8 cellular contexts compared by ENCODE assay signal in genomic region chr1:145991799-145992412, GRCh38. TPM values are rescaled to one million over a fixed set of nuclear protein-coding genes. Genes with fewer than 3 reads are reported as not detected.
A peak's percentile ranks its signal among the peaks of the same experiment; 100 is the strongest.
DNase-seq lines count a peak whose midpoint lies in the region; ATAC-seq and TF ChIP-seq lines count a peak whose summit lies in the region.

No MANE protein-coding gene starts in this region.

- peak overlapping the region; percentile 50 for H3K4me3 Mint-ChIP-seq in activated naive CD4-positive, alpha-beta T cell treated with anti-CD3 and anti-CD28 coated beads, Interleukin-2, amount 10 ng/mL, durations not matched to agents 7 days and 5 days
- H3K4me3 Mint-ChIP-seq in mesothelial cell of epicardium (peak overlapping the region; percentile 24), type B pancreatic cell (peak overlapping the region; percentile 34)

- peaks cover 54% of the 10 kb centered on the region for H3K36me3 Mint-ChIP-seq in activated naive CD4-positive, alpha-beta T cell treated with anti-CD3 and anti-CD28 coated beads, Interleukin-2, amount 10 ng/mL, durations not matched to agents 7 days and 5 days
- H3K36me3 Mint-ChIP-seq in mesothelial cell of epicardium (peaks cover 33% of the 10 kb centered on the region), type B pancreatic cell (peaks cover 32% of the 10 kb centered on the region)

- no peaks in the 10 kb centered on the region for H3K27me3 Mint-ChIP-seq in activated naive CD4-positive, alpha-beta T cell treated with anti-CD3 and anti-CD28 coated beads, Interleukin-2, amount 10 ng/mL, durations not matched to agents 7 days and 5 days
- H3K27me3 Mint-ChIP-seq in mesothelial cell of epicardium (ENCODE audit: low read depth): no peaks in the 10 kb centered on the region
- H3K27me3 Mint-ChIP-seq in type B pancreatic cell: no peaks in the 10 kb centered on the region

- H3K4me1 ChIP-seq in ascending aorta: peaks cover 0 to 13% of the 10 kb centered on the region in 2 donors

- peak overlapping the region; percentile 89 to 95 for H3K27ac ChIP-seq in ascending aorta

- TF ChIP-seq CTCF in ascending aorta (IDR thresholded peaks at IDR 0.05): no peak
- no peak for TF ChIP-seq CTCF in mesothelial cell of epicardium (IDR thresholded peaks at IDR 0.05; ENCODE audit: unreplicated experiment)
- TF ChIP-seq CTCF in type B pancreatic cell (conservative IDR thresholded peaks at IDR 0.05): no peak

- no peaks in the 10 kb centered on the region for H3K9me3 ChIP-seq in ascending aorta

- H3K4me3 ChIP-seq in ascending aorta: peak overlapping the region; percentile 79 to 88

- DNase-seq in activated naive CD4-positive, alpha-beta T cell treated with anti-CD3 and anti-CD28 coated beads, Interleukin-2, amount 10 ng/mL, durations not matched to agents 7 days and 5 days: no peak
- DNase-seq in activated naive CD4-positive, alpha-beta T cell treated with anti-CD3 and anti-CD28 coated beads, Interleukin-2, amount 50 U/mL, for 16 hours: no peak
- peak in 1 of 2 donors; percentile 58 for DNase-seq in ascending aorta (ENCODE audit: low spot score in 2 of 2)
- no peak for DNase-seq in mesothelial cell of epicardium (ENCODE audit: low spot score in 2 of 2, unreplicated experiment in 2 of 2)
- DNase-seq in type B pancreatic cell (ENCODE audit: extremely low spot score, unreplicated experiment): no peak
- DNase-seq in pons (ENCODE audit: low spot score): no peak

- peaks cover 56% of the 10 kb centered on the region for H3K4me1 Mint-ChIP-seq in activated naive CD4-positive, alpha-beta T cell treated with anti-CD3 and anti-CD28 coated beads, Interleukin-2, amount 10 ng/mL, durations not matched to agents 7 days and 5 days
- H3K4me1 Mint-ChIP-seq in mesothelial cell of epicardium (peaks cover 43% of the 10 kb centered on the region), type B pancreatic cell (ENCODE audit: unreplicated experiment) (peaks cover 41% of the 10 kb centered on the region)

- ATAC-seq in GM21423 (IDR thresholded peaks at IDR 0.05; ENCODE audit: unreplicated experiment) (no peak), HG02623 (IDR thresholded peaks at IDR 0.05; ENCODE audit: unreplicated experiment) (no peak)

- intact Hi-C loops in ascending aorta (cut with DNase I): no loop called here

- peak overlapping the region; percentile 38 for H3K27ac Mint-ChIP-seq in activated naive CD4-positive, alpha-beta T cell treated with anti-CD3 and anti-CD28 coated beads, Interleukin-2, amount 10 ng/mL, durations not matched to agents 7 days and 5 days
- H3K27ac Mint-ChIP-seq in mesothelial cell of epicardium (peak overlapping the region; percentile 79), type B pancreatic cell (peak overlapping the region; percentile 59)

- no peaks in the 10 kb centered on the region for H3K9me3 Mint-ChIP-seq in activated naive CD4-positive, alpha-beta T cell treated with anti-CD3 and anti-CD28 coated beads, Interleukin-2, amount 10 ng/mL, durations not matched to agents 7 days and 5 days
- H3K9me3 Mint-ChIP-seq in mesothelial cell of epicardium: no peaks in the 10 kb centered on the region
- no peaks in the 10 kb centered on the region for H3K9me3 Mint-ChIP-seq in type B pancreatic cell

- H3K27me3 ChIP-seq in ascending aorta: no peaks in the 10 kb centered on the region

- CTCF ChIA-PET in activated naive CD4-positive, alpha-beta T cell treated with anti-CD3 and anti-CD28 coated beads, Interleukin-2, amount 10 ng/mL, durations not matched to agents 7 days and 5 days (lab: Charles Lee): interaction anchor here (1.0 to 11.5 kb wide), 2 partner anchors 12 to 21 kb away, joined by 3 to 132 read pairs; no protein-coding TSS in a partner anchor

- peaks cover 29 to 43% of the 10 kb centered on the region in 2 donors for H3K36me3 ChIP-seq in ascending aorta

RNA-seq across cellular contexts. Expression of gene TXNIP, which starts 4.5 kb away (rescaled TPM):
- total RNA-seq in ascending aorta (877 TPM), mesothelial cell of epicardium (125 to 129 TPM (median 129 TPM) in 3 replicates), type B pancreatic cell (ENCODE audit: low replicate concordance) (88.8 and 96.7 TPM in 2 replicates)

RNA-seq across cellular contexts. Expression of gene POLR3GL, which starts 27.4 kb away (rescaled TPM):
- total RNA-seq in ascending aorta: 22.9 TPM
- 14.4 to 16.4 TPM (median 14.7 TPM) in 3 replicates for total RNA-seq in mesothelial cell of epicardium
- total RNA-seq in type B pancreatic cell (ENCODE audit: low replicate concordance): 8.5 and 14.1 TPM in 2 replicates

RNA-seq across cellular contexts. Expression of gene ANKRD34A, which starts 27.5 kb away (rescaled TPM):
- total RNA-seq in ascending aorta: 13.6 TPM
- total RNA-seq in mesothelial cell of epicardium: 0.86 to 1.9 TPM (median 0.94 TPM) in 3 replicates
- 0.12 and 0.94 TPM in 2 replicates for total RNA-seq in type B pancreatic cell (ENCODE audit: low replicate concordance)

RNA-seq across cellular contexts. Expression of gene HJV, which starts 29.6 kb away (rescaled TPM):
- total RNA-seq in ascending aorta (not detected), mesothelial cell of epicardium (not detected in 3 replicates), type B pancreatic cell (ENCODE audit: low replicate concordance) (not detected in 2 replicates)

RNA-seq across cellular contexts. Expression of gene LIX1L, which starts 34.1 kb away (rescaled TPM):
- 44.0 TPM for total RNA-seq in ascending aorta
- 26.6 to 27.6 TPM (median 27.1 TPM) in 3 replicates for total RNA-seq in mesothelial cell of epicardium
- total RNA-seq in type B pancreatic cell (ENCODE audit: low replicate concordance): 2.4 and 24.2 TPM in 2 replicates
